8 cellular contexts compared by ENCODE assay signal in the genomic region with DNA sequence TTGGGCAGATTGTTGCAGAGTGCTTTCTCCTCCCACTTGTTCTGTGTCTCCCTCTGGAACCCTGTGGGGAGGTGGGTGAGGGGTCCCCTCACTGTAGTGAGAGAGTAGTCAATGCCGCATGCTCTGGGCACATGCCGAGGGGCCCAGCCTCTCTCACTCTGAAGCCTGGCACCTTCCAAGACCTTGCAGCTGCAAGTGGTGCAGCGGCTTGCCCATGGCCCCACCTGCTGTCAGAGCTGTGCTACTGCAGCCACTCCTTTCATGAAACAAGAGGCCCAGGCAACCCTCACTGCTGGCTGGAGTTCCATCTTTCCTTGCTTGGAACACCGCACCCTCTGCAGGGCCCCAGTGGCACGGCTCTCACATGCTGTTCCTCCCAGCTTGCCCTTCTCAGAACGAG. TPM values are rescaled to one million over a fixed set of nuclear protein-coding genes. Genes with fewer than 3 reads are reported as not detected.
DNase-seq lines count a peak whose midpoint lies in the region; ATAC-seq and TF ChIP-seq lines count a peak whose summit lies in the region.

No MANE protein-coding gene starts in this region.

- H2BK15ac ChIP-seq in mesendoderm (replicated peaks; ENCODE audit: low read depth): no peak overlapping the region

- H3K4me3 Mint-ChIP-seq in CD8-positive, alpha-beta T cell: no peak overlapping the region

- POLR2A ChIA-PET in CD8-positive, alpha-beta T cell (lab: Charles Lee): interaction anchor here (1.3 kb wide), 1 partner anchor 36 kb away, joined by 3 read pairs; no protein-coding TSS in a partner anchor

- no peaks in the 10 kb centered on the region for H3K79me1 ChIP-seq in mesendoderm (ENCODE audit: low read length)

- peak; percentile 100 for ATAC-seq in CD8-positive, alpha-beta T cell
- ATAC-seq in HG03565 (IDR thresholded peaks at IDR 0.05; ENCODE audit: unreplicated experiment): no peak

- H3K56ac ChIP-seq in mesendoderm (ENCODE audit: low read length): no peak overlapping the region

- no peaks in the 10 kb centered on the region for H3K9me3 Mint-ChIP-seq in CD8-positive, alpha-beta T cell

- H4K5ac ChIP-seq in mesendoderm (ENCODE audit: low read length): no peak overlapping the region

- no peak overlapping the region for H2AK5ac ChIP-seq in mesendoderm (ENCODE audit: low read length)

- CTCF ChIA-PET in CD8-positive, alpha-beta T cell (lab: Charles Lee): interaction anchor here (0.7 to 2.4 kb wide), 11 partner anchors 9 to 716 kb away, joined by 3 to 11 read pairs (median 4); no protein-coding TSS in a partner anchor

- no peaks in the 10 kb centered on the region for H3K79me2 ChIP-seq in mesendoderm (ENCODE audit: control insufficient read depth, insufficient read depth, low read length)

- peaks cover 19% of the 10 kb centered on the region for H3K4me1 Mint-ChIP-seq in CD8-positive, alpha-beta T cell (ENCODE audit: low read depth)

- H3K4me2 ChIP-seq in mesendoderm (ENCODE audit: low read length): no peak overlapping the region

- no peak overlapping the region for H3K18ac ChIP-seq in mesendoderm (ENCODE audit: low read length)

- no peaks in the 10 kb centered on the region for H3K36me3 Mint-ChIP-seq in CD8-positive, alpha-beta T cell

- H2BK120ac ChIP-seq in mesendoderm (ENCODE audit: low read depth, low read length): no peak overlapping the region

- no peak overlapping the region for H3K4me3 ChIP-seq in CD8-positive, alpha-beta T cell (ENCODE audit: low read depth, low read length)
- no peak overlapping the region for H3K4me3 ChIP-seq in mesendoderm (ENCODE audit: low read length)

- no peak overlapping the region for H4K8ac ChIP-seq in mesendoderm (ENCODE audit: low read depth, low read length)

- H3K27me3 Mint-ChIP-seq in CD8-positive, alpha-beta T cell (ENCODE audit: low read depth): no peaks in the 10 kb centered on the region

- H3K27ac Mint-ChIP-seq in CD8-positive, alpha-beta T cell: no peak overlapping the region

- no peak overlapping the region for H2BK5ac ChIP-seq in mesendoderm (ENCODE audit: low read length)

- H3K9me3 ChIP-seq in CD8-positive, alpha-beta T cell (ENCODE audit: low read length): no peaks in the 10 kb centered on the region

- TF ChIP-seq CTCF in CD8-positive, alpha-beta T cell (IDR thresholded peaks at IDR 0.05): peak; percentile 84
- peak; percentile 89 for TF ChIP-seq CTCF in LNCAP (IDR thresholded peaks at IDR 0.05)

- intact Hi-C loops in CD8-positive, alpha-beta T cell (cut with DNase I, micrococcal nuclease): loop anchor here (1.0 to 2.0 kb wide), 6 partner anchors 43 to 631 kb away; no protein-coding TSS in a partner anchor

- H3K27ac ChIP-seq in CD8-positive, alpha-beta T cell (ENCODE audit: low read depth, low read length): no peak overlapping the region
- no peak overlapping the region for H3K27ac ChIP-seq in mesendoderm (ENCODE audit: low read depth, low read length)

- H3K36me3 ChIP-seq in CD8-positive, alpha-beta T cell (ENCODE audit: insufficient read depth, low read length): no peaks in the 10 kb centered on the region
- H3K36me3 ChIP-seq in mesendoderm (ENCODE audit: control insufficient read depth, insufficient read depth, low read length): no peaks in the 10 kb centered on the region

- no CpG with 5 or more reads among the region's 6 CpGs for WGBS in mesendoderm (ENCODE audit: extremely low coverage, insufficient coverage, low lambda C conversion rate)

- no peak overlapping the region for H3K23ac ChIP-seq in mesendoderm (ENCODE audit: low read length)

- H3K27me3 ChIP-seq in CD8-positive, alpha-beta T cell (ENCODE audit: insufficient read depth, low read length): no peaks in the 10 kb centered on the region
- no peaks in the 10 kb centered on the region for H3K27me3 ChIP-seq in mesendoderm (ENCODE audit: insufficient read depth, low read length, poor library complexity)

- peaks cover 18% of the 10 kb centered on the region for H3K4me1 ChIP-seq in CD8-positive, alpha-beta T cell (ENCODE audit: insufficient read depth, low read length)
- H3K4me1 ChIP-seq in mesendoderm (ENCODE audit: control insufficient read depth, low read depth, low read length): no peaks in the 10 kb centered on the region

- H3K9ac ChIP-seq in mesendoderm (ENCODE audit: low read length): no peak overlapping the region

- no peak overlapping the region for H3K4ac ChIP-seq in mesendoderm (ENCODE audit: low read depth, low read length)

- peak; percentile 49 to 83 (median 68) for DNase-seq in CD8-positive, alpha-beta T cell
- peak; percentile 59 to 64 for DNase-seq in activated CD4-positive, alpha-beta T cell treated with anti-CD3 and anti-CD28 coated beads, Interleukin-2, amount 50 U/mL, for 4 hours
- peak; percentile 59 for DNase-seq in effector CD4-positive, alpha-beta T cell
- DNase-seq in mesendoderm (peak; percentile 75), NCI-H2081 treated with DMSO at 0.1 percent for 48 hours (lab: John Stamatoyannopoulos, UW) (no peak)
- DNase-seq in stimulated activated CD8-positive, alpha-beta memory T cell treated with anti-CD3 and anti-CD28 coated beads, Interleukin-15, amount 100 ng/mL, for 4 hours (ENCODE audit: low read depth in 2 of 2): peak; percentile 16 to 24

RNA-seq across cellular contexts. Expression of gene COL6A1, which starts 58.4 kb away (rescaled TPM):
- 10 to 100 TPM; 15.2 to 16.5 TPM for total RNA-seq in CD8-positive, alpha-beta T cell
- polyA plus RNA-seq in mesendoderm (2013, experiment 1 of 2): 187 TPM
- 175 TPM for polyA plus RNA-seq in mesendoderm (2013, experiment 2 of 2)
